22 cellular contexts compared by ENCODE assay signal in the genomic region with DNA sequence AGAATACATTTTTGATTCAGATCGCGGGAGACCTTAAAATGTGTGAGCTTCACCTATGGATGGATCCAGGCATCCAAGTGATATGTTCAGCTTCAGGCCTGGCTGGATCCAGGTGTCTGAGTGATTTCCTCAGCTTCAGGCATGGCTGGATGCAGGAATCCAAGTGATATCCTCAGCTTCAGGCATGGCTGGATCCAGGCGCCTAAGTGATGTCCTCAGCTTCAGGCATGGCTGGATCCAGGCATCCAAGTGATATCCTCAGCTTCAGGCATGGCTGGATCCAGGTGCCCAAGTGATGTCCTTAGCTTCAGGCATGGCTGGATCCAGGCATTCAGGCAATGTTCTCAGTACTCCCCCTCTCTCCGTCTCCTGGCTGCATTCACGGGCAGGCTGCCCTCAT.
"Had no signal": no experiment of that assay in that cellular context is flagged by ENCODE, and none has a peak within 500 bp of the region (broad histone marks: within the 10 kb centered on the region; RNA-seq: fewer than 3 reads in every experiment).

No MANE protein-coding gene starts in this region.

- H3K4me3 ChIP-seq: SJSA1, SK-N-MC had no signal

- H3K36me3 ChIP-seq: SJSA1 had no signal

- H3K27ac ChIP-seq: HL-60, SJSA1, SK-N-MC had no signal

- H3K9me3 ChIP-seq: SJSA1 had no signal

- FAIRE-seq: HTR-8/SVneo, RCC 7860 had no signal

- DNase-seq: Karpas-422, KG1, MM.1S, NCI-H1092 treated with DMSO at 0.1 percent for 48 hours, NCI-H1436, NCI-H187, NCI-H2029, NCI-H2081 treated with DMSO at 0.1 percent for 48 hours, NCI-H2171, NCI-H446, NCI-H510A, NCI-H524 treated with DMSO at 0.1 percent for 48 hours, NCI-H69, NCI-H774, Right ventricle myocardium superior, RPMI8226, SIG-M5 had no signal

- H3K4me1 ChIP-seq: SJSA1 had no signal

- H3K27me3 ChIP-seq: SJSA1 had no signal
